Comparison of ENCODE assay signal across 39 cellular contexts in the genomic region with DNA sequence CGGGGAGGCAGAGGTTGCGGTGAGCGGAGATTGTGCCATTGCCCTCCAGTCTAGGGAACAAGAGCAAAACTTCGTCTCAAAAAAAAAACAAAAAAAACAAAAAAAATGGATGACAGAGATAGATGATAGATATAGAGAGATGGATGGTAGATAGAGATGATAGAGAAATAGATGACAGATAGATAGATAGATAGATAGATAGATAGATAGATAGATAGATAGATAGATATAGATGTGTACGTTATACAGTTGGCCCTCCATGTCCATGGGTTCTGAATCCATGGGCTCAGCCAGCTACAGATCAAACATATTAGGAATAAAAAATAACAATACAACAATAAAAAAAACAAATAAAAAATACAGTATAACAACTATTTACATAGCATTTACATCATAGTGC.
"Had no signal": no experiment of that assay in that cellular context is flagged by ENCODE, and none has a peak within 500 bp of the region (broad histone marks: within the 10 kb centered on the region; RNA-seq: fewer than 3 reads in every experiment).

No MANE protein-coding gene starts in this region.

- H3K27me3 Mint-ChIP-seq: activated naive CD4-positive, alpha-beta T cell treated with anti-CD3 and anti-CD28 coated beads, Interleukin-2, amount 50 U/mL, for 24 hours; activated naive CD8-positive, alpha-beta T cell; activated naive CD8-positive, alpha-beta T cell treated with anti-CD3 and anti-CD28 coated beads for 36 hours; activated naive CD8-positive, alpha-beta T cell treated with anti-CD3 and anti-CD28 coated beads, Interleukin-2, amount 50 U/mL, for 24 hours; central memory CD8-positive, alpha-beta T cell had no signal

- H3K4me3 Mint-ChIP-seq: activated naive CD4-positive, alpha-beta T cell treated with anti-CD3 and anti-CD28 coated beads, Interleukin-2, amount 10 ng/mL, durations not matched to agents 7 days and 5 days; activated naive CD4-positive, alpha-beta T cell treated with anti-CD3 and anti-CD28 coated beads, Interleukin-2, amount 50 U/mL, for 24 hours; activated naive CD8-positive, alpha-beta T cell; activated naive CD8-positive, alpha-beta T cell treated with anti-CD3 and anti-CD28 coated beads for 36 hours; activated naive CD8-positive, alpha-beta T cell treated with anti-CD3 and anti-CD28 coated beads, Interleukin-2, amount 10 ng/mL, durations not matched to agents 7 days and 5 days; activated naive CD8-positive, alpha-beta T cell treated with anti-CD3 and anti-CD28 coated beads, Interleukin-2, amount 50 U/mL, for 24 hours; activated T-cell treated with anti-CD3 and anti-CD28 coated beads, Interleukin-2, amount 50 U/mL, for 24 hours; activated T-cell treated with anti-CD3 and anti-CD28 coated beads, Interleukin-2, amount 50 U/mL, for 4 hours; activated T-cell treated with anti-CD3 and anti-CD28 coated beads, Interleukin-2, amount 50 U/mL, for 72 hours; activated T-helper 1 cell treated with anti-CD3 and anti-CD28 coated beads, Interleukin-12 subunit alpha, Interleukin-12 subunit beta, Interleukin-2, Interleukin-4 antibody, amounts not matched to agents 30 ng/mL and 10 ng/mL and 1 ng/mL, durations not matched to agents 14 hours and 24 hours and 36 hours; activated T-helper 17 cell treated with anti-CD3 and anti-CD28 coated beads, Interleukin-2, amount 50 U/mL, for 72 hours; brain; central memory CD8-positive, alpha-beta T cell had no signal

- H3K27me3 ChIP-seq: adrenal gland, ascending aorta, body of pancreas, brain microvascular endothelial cell, breast epithelium, cardiac muscle cell had no signal

- H3K9me3 ChIP-seq: adrenal gland, ascending aorta, body of pancreas, breast epithelium had no signal

- DNase-seq: activated effector memory CD4-positive, alpha-beta T cell treated with anti-CD3 and anti-CD28 coated beads, Interleukin-2, amount 50 U/mL, for 16 hours; activated effector memory CD4-positive, alpha-beta T cell treated with Interleukin-2 at 50 U/mL for 16 hours; activated gamma-delta T cell; activated gamma-delta T cell treated with Interleukin-2 at 50 U/mL for 16 hours; activated naive CD4-positive, alpha-beta T cell; activated naive CD4-positive, alpha-beta T cell treated with anti-CD3 and anti-CD28 coated beads, Interleukin-2, amount 10 ng/mL, durations not matched to agents 7 days and 5 days; activated naive CD4-positive, alpha-beta T cell treated with anti-CD3 and anti-CD28 coated beads, Interleukin-2, amount 50 U/mL, for 16 hours; activated naive CD8-positive, alpha-beta T cell treated with anti-CD3 and anti-CD28 coated beads for 36 hours; activated naive CD8-positive, alpha-beta T cell treated with anti-CD3 and anti-CD28 coated beads, Interleukin-2, amount 10 ng/mL, durations not matched to agents 7 days and 5 days; activated naive CD8-positive, alpha-beta T cell treated with anti-CD3 and anti-CD28 coated beads, Interleukin-2, amount 50 U/mL, for 24 hours; activated T-cell treated with anti-CD3 and anti-CD28 coated beads, Interleukin-2, amount 50 U/mL, for 1 hour; activated T-cell treated with anti-CD3 and anti-CD28 coated beads, Interleukin-2, amount 50 U/mL, for 24 hours; activated T-cell treated with anti-CD3 and anti-CD28 coated beads, Interleukin-2, amount 50 U/mL, for 4 hours; activated T-cell treated with anti-CD3 and anti-CD28 coated beads, Interleukin-2, amount 50 U/mL, for 48 hours; activated T-cell treated with anti-CD3 and anti-CD28 coated beads, Interleukin-2, amount 50 U/mL, for 72 hours; adrenal gland; amniotic stem cell; amygdala; anterior cingulate cortex; aorta; body of pancreas; brain microvascular endothelial cell; caudate nucleus; central memory CD4-positive, alpha-beta T cell; cerebellar nuclear complex had no signal

- H3K36me3 Mint-ChIP-seq: activated naive CD4-positive, alpha-beta T cell treated with anti-CD3 and anti-CD28 coated beads, Interleukin-2, amount 10 ng/mL, durations not matched to agents 7 days and 5 days; activated naive CD4-positive, alpha-beta T cell treated with anti-CD3 and anti-CD28 coated beads, Interleukin-2, amount 50 U/mL, for 24 hours; activated naive CD4-positive, alpha-beta T cell treated with anti-CD3 and anti-CD28 coated beads, Interleukin-2, amount 50 U/mL, for 72 hours; activated naive CD8-positive, alpha-beta T cell; activated naive CD8-positive, alpha-beta T cell treated with anti-CD3 and anti-CD28 coated beads for 36 hours; activated naive CD8-positive, alpha-beta T cell treated with anti-CD3 and anti-CD28 coated beads, Interleukin-2, amount 10 ng/mL, durations not matched to agents 7 days and 5 days; brain had no signal

- H3K27ac ChIP-seq: adrenal gland, ascending aorta, body of pancreas, brain microvascular endothelial cell, breast epithelium, cardiac muscle cell had no signal

- H3K36me3 ChIP-seq: adrenal gland, ascending aorta, brain microvascular endothelial cell, breast epithelium, cardiac muscle cell had no signal

- H3K27ac Mint-ChIP-seq: activated naive CD4-positive, alpha-beta T cell treated with anti-CD3 and anti-CD28 coated beads, Interleukin-2, amount 10 ng/mL, durations not matched to agents 7 days and 5 days; activated naive CD4-positive, alpha-beta T cell treated with anti-CD3 and anti-CD28 coated beads, Interleukin-2, amount 50 U/mL, for 24 hours; activated naive CD4-positive, alpha-beta T cell treated with anti-CD3 and anti-CD28 coated beads, Interleukin-2, amount 50 U/mL, for 72 hours; activated naive CD8-positive, alpha-beta T cell; activated naive CD8-positive, alpha-beta T cell treated with anti-CD3 and anti-CD28 coated beads for 36 hours; activated naive CD8-positive, alpha-beta T cell treated with anti-CD3 and anti-CD28 coated beads, Interleukin-2, amount 10 ng/mL, durations not matched to agents 7 days and 5 days; activated naive CD8-positive, alpha-beta T cell treated with anti-CD3 and anti-CD28 coated beads, Interleukin-2, amount 50 U/mL, for 24 hours; activated T-cell treated with anti-CD3 and anti-CD28 coated beads, Interleukin-2, amount 50 U/mL, for 24 hours; activated T-cell treated with anti-CD3 and anti-CD28 coated beads, Interleukin-2, amount 50 U/mL, for 72 hours; activated T-helper 1 cell treated with anti-CD3 and anti-CD28 coated beads, Interleukin-12 subunit alpha, Interleukin-12 subunit beta, Interleukin-2, Interleukin-4 antibody, amounts not matched to agents 30 ng/mL and 10 ng/mL and 1 ng/mL, durations not matched to agents 14 hours and 24 hours and 36 hours; activated T-helper 17 cell treated with anti-CD3 and anti-CD28 coated beads, Interleukin-2, amount 50 U/mL, for 72 hours; activated T-helper 2 cell treated with anti-CD3 and anti-CD28 coated beads, Interferon-gamma antibody, Interleukin-2, Interleukin-4, amounts not matched to agents 10 μg/mL and 5 μg/mL and 100 μg/mL, durations not matched to agents 14 hours and 24 hours and 36 hours had no signal

- H3K4me3 ChIP-seq: adrenal gland, ascending aorta, body of pancreas, breast epithelium, cardiac muscle cell had no signal

- H3K4me1 ChIP-seq: adrenal gland, ascending aorta, body of pancreas, breast epithelium had no signal

- H3K4me1 Mint-ChIP-seq: activated naive CD4-positive, alpha-beta T cell treated with anti-CD3 and anti-CD28 coated beads, Interleukin-2, amount 10 ng/mL, durations not matched to agents 7 days and 5 days; activated naive CD4-positive, alpha-beta T cell treated with anti-CD3 and anti-CD28 coated beads, Interleukin-2, amount 50 U/mL, for 24 hours; activated naive CD8-positive, alpha-beta T cell treated with anti-CD3 and anti-CD28 coated beads for 36 hours; activated naive CD8-positive, alpha-beta T cell treated with anti-CD3 and anti-CD28 coated beads, Interleukin-2, amount 10 ng/mL, durations not matched to agents 7 days and 5 days; activated naive CD8-positive, alpha-beta T cell treated with anti-CD3 and anti-CD28 coated beads, Interleukin-2, amount 50 U/mL, for 24 hours; brain; central memory CD8-positive, alpha-beta T cell had no signal

- H3K9me3 Mint-ChIP-seq: activated naive CD4-positive, alpha-beta T cell treated with anti-CD3 and anti-CD28 coated beads, Interleukin-2, amount 50 U/mL, for 24 hours; activated naive CD4-positive, alpha-beta T cell treated with anti-CD3 and anti-CD28 coated beads, Interleukin-2, amount 50 U/mL, for 72 hours; activated naive CD8-positive, alpha-beta T cell treated with anti-CD3 and anti-CD28 coated beads for 36 hours; activated naive CD8-positive, alpha-beta T cell treated with anti-CD3 and anti-CD28 coated beads, Interleukin-2, amount 10 ng/mL, durations not matched to agents 7 days and 5 days; activated naive CD8-positive, alpha-beta T cell treated with anti-CD3 and anti-CD28 coated beads, Interleukin-2, amount 50 U/mL, for 24 hours; activated T-cell treated with anti-CD3 and anti-CD28 coated beads, Interleukin-2, amount 50 U/mL, for 24 hours; activated T-cell treated with anti-CD3 and anti-CD28 coated beads, Interleukin-2, amount 50 U/mL, for 4 hours; activated T-helper 1 cell treated with anti-CD3 and anti-CD28 coated beads, Interleukin-12 subunit alpha, Interleukin-12 subunit beta, Interleukin-2, Interleukin-4 antibody, amounts not matched to agents 30 ng/mL and 10 ng/mL and 1 ng/mL, durations not matched to agents 14 hours and 24 hours and 36 hours; activated T-helper 17 cell treated with anti-CD3 and anti-CD28 coated beads, Interleukin-2, amount 50 U/mL, for 72 hours; activated T-helper 2 cell treated with anti-CD3 and anti-CD28 coated beads, Interferon-gamma antibody, Interleukin-2, Interleukin-4, amounts not matched to agents 10 μg/mL and 5 μg/mL and 100 μg/mL, durations not matched to agents 14 hours and 24 hours and 36 hours; central memory CD8-positive, alpha-beta T cell had no signal

- ATAC-seq: activated naive CD4-positive, alpha-beta T cell treated with anti-CD3 and anti-CD28 coated beads, Interleukin-2, amount 50 U/mL, for 72 hours; activated naive CD8-positive, alpha-beta T cell treated with anti-CD3 and anti-CD28 coated beads, Interleukin-2, amount 50 U/mL, for 24 hours; activated T-cell treated with anti-CD3 and anti-CD28 coated beads, Interleukin-2, amount 50 U/mL, for 4 hours; activated T-cell treated with anti-CD3 and anti-CD28 coated beads, Interleukin-2, amount 50 U/mL, for 72 hours; activated T-helper 17 cell treated with anti-CD3 and anti-CD28 coated beads, Interleukin-2, amount 50 U/mL, for 72 hours; body of pancreas had no signal

- FAIRE-seq: astrocyte, bronchial epithelial cell, colon had no signal
